Comparison of ENCODE assay signal across 8 cellular contexts in genomic region chr1:44036409-44037111, GRCh38. TPM values are rescaled to one million over a fixed set of nuclear protein-coding genes. Genes with fewer than 3 reads are reported as not detected.
DNase-seq lines count a peak whose midpoint lies in the region; ATAC-seq and TF ChIP-seq lines count a peak whose summit lies in the region.

No MANE protein-coding gene starts in this region.

- H3K4me2 ChIP-seq in KMS-11 = no peak overlapping the region

- ATAC-seq in RWPE2 (ENCODE audit: low read depth) (peak; percentile 57), GM19452 (IDR thresholded peaks at IDR 0.05; ENCODE audit: unreplicated experiment) (no peak)

- DNase-seq in DMS153 (lab: John Stamatoyannopoulos, UW) (peak; percentile 76), RWPE2 (ENCODE audit: low spot score) (no peak), fibroblast of the conjunctiva (ENCODE audit: low read depth) (peak; percentile 51), nucleus accumbens (lab: John Stamatoyannopoulos, UW) (peak in 48 of 56 donors; percentile 23 to 87 (median 64)), tibial nerve (ENCODE audit: low spot score in 2 of 2) (peak; percentile 32 to 65)
- DNase-seq in activated T-helper 2 cell treated with anti-CD3 and anti-CD28 coated beads, Interferon-gamma antibody, Interleukin-2, Interleukin-4, amounts not matched to agents 10 μg/mL and 5 μg/mL and 100 μg/mL, durations not matched to agents 14 hours and 24 hours and 36 hours (ENCODE audit: low spot score) = peak; percentile 36

- H3K9me3 ChIP-seq in RWPE2 (ENCODE audit: severe bottlenecking) (no peaks in the 10 kb centered on the region), tibial nerve (no peaks in the 10 kb centered on the region)

- WGBS in tibial nerve, 2 donors = 14 to 15% methylated on average over 6 of the region's 6 CpGs

- H3K27me3 ChIP-seq in KMS-11 (ENCODE audit: insufficient read depth, low read depth) = no peaks in the 10 kb centered on the region
- H3K27me3 ChIP-seq in RWPE2 (ENCODE audit: insufficient read depth, poor library complexity, severe bottlenecking) = no peaks in the 10 kb centered on the region
- H3K27me3 ChIP-seq in tibial nerve = no peaks in the 10 kb centered on the region

- no peaks in the 10 kb centered on the region for H3K36me3 Mint-ChIP-seq in activated T-helper 2 cell treated with anti-CD3 and anti-CD28 coated beads, Interferon-gamma antibody, Interleukin-2, Interleukin-4, amounts not matched to agents 10 μg/mL and 5 μg/mL and 100 μg/mL, durations not matched to agents 14 hours and 24 hours and 36 hours (ENCODE audit: low read depth)

- H3K27ac Mint-ChIP-seq in activated T-helper 2 cell treated with anti-CD3 and anti-CD28 coated beads, Interferon-gamma antibody, Interleukin-2, Interleukin-4, amounts not matched to agents 10 μg/mL and 5 μg/mL and 100 μg/mL, durations not matched to agents 14 hours and 24 hours and 36 hours = no peak overlapping the region

- no peak overlapping the region for H3K4me3 ChIP-seq in KMS-11 (IDR thresholded peaks at IDR 0.05; ENCODE audit: insufficient read depth, low read depth, low read length)
- no peak overlapping the region for H3K4me3 ChIP-seq in RWPE2 (ENCODE audit: severe bottlenecking)
- no peak overlapping the region for H3K4me3 ChIP-seq in tibial nerve

- H3K27ac ChIP-seq in KMS-11 (no peak overlapping the region), RWPE2 (ENCODE audit: poor library complexity, severe bottlenecking) (peak overlapping the region; percentile 7), tibial nerve (peak overlapping the region; percentile 1 to 73 (median 48))

- no peak for TF ChIP-seq POLR2A in tibial nerve (IDR thresholded peaks at IDR 0.05)

- intact Hi-C loops in activated T-helper 2 cell treated with anti-CD3 and anti-CD28 coated beads, Interferon-gamma antibody, Interleukin-2, Interleukin-4, amounts not matched to agents 10 μg/mL and 5 μg/mL and 100 μg/mL, durations not matched to agents 14 hours and 24 hours and 36 hours (cut with micrococcal nuclease) = loop anchor here (1.0 to 10.0 kb wide), 3 partner anchors 31 to 509 kb away; partner anchors contain the start of gene IPO13

- peak overlapping the region; percentile 31; the same call in 1 of the 2 replicates for H2AFZ ChIP-seq in KMS-11 (ENCODE audit: low read depth)

- no peaks in the 10 kb centered on the region for H4K20me1 ChIP-seq in KMS-11 (ENCODE audit: insufficient read depth)

- peaks cover 7% of the 10 kb centered on the region for H3K27me3 Mint-ChIP-seq in activated T-helper 2 cell treated with anti-CD3 and anti-CD28 coated beads, Interferon-gamma antibody, Interleukin-2, Interleukin-4, amounts not matched to agents 10 μg/mL and 5 μg/mL and 100 μg/mL, durations not matched to agents 14 hours and 24 hours and 36 hours (ENCODE audit: low read depth)

- peak in 1 of 2 donors; percentile 18 for TF ChIP-seq EP300 in tibial nerve (IDR thresholded peaks at IDR 0.05)

- H3K36me3 ChIP-seq in KMS-11 (ENCODE audit: insufficient read depth) (no peaks in the 10 kb centered on the region), RWPE2 (ENCODE audit: low read depth) (no peaks in the 10 kb centered on the region), tibial nerve (no peaks in the 10 kb centered on the region)

- no peaks in the 10 kb centered on the region for H3K79me2 ChIP-seq in KMS-11 (ENCODE audit: insufficient read depth, low read depth)

- H3K9me3 Mint-ChIP-seq in activated T-helper 2 cell treated with anti-CD3 and anti-CD28 coated beads, Interferon-gamma antibody, Interleukin-2, Interleukin-4, amounts not matched to agents 10 μg/mL and 5 μg/mL and 100 μg/mL, durations not matched to agents 14 hours and 24 hours and 36 hours = no peaks in the 10 kb centered on the region

- TF ChIP-seq CTCF in KMS-11 (conservative IDR thresholded peaks at IDR 0.05; ENCODE audit: low read depth, low read length) = peak; percentile 87
- peak; percentile 90 for TF ChIP-seq CTCF in RWPE2 (IDR thresholded peaks at IDR 0.05; ENCODE audit: poor library complexity, severe bottlenecking)
- peak; percentile 72 to 84 (median 79) for TF ChIP-seq CTCF in tibial nerve (IDR thresholded peaks at IDR 0.05)

- no peak overlapping the region for H3K9ac ChIP-seq in KMS-11

- peaks cover 11% of the 10 kb centered on the region for H3K4me1 Mint-ChIP-seq in activated T-helper 2 cell treated with anti-CD3 and anti-CD28 coated beads, Interferon-gamma antibody, Interleukin-2, Interleukin-4, amounts not matched to agents 10 μg/mL and 5 μg/mL and 100 μg/mL, durations not matched to agents 14 hours and 24 hours and 36 hours (ENCODE audit: low read depth)

- H3K4me1 ChIP-seq in KMS-11 (ENCODE audit: low read depth, poor library complexity, severe bottlenecking) (peaks cover 20% of the 10 kb centered on the region), RWPE2 (ENCODE audit: insufficient read depth, poor library complexity, severe bottlenecking) (peaks cover 28% of the 10 kb centered on the region), tibial nerve (peaks cover 0 to 35% (median 11%) of the 10 kb centered on the region in 4 donors)

- H3K4me3 Mint-ChIP-seq in activated T-helper 2 cell treated with anti-CD3 and anti-CD28 coated beads, Interferon-gamma antibody, Interleukin-2, Interleukin-4, amounts not matched to agents 10 μg/mL and 5 μg/mL and 100 μg/mL, durations not matched to agents 14 hours and 24 hours and 36 hours (ENCODE audit: low read depth) = no peak overlapping the region

RNA-seq across cellular contexts. Expression of gene SLC6A9, which starts 5.3 kb away (rescaled TPM):
- 2.1 and 3.2 TPM in 2 replicates for total RNA-seq in activated T-helper 2 cell treated with anti-CD3 and anti-CD28 coated beads, Interferon-gamma antibody, Interleukin-2, Interleukin-4, amounts not matched to agents 10 μg/mL and 5 μg/mL and 100 μg/mL, durations not matched to agents 14 hours and 24 hours and 36 hours
- 1 to 10 TPM in 1 of 4 donors, under 1 TPM in 3; 0.42 to 1.8 (median 0.83) TPM for total RNA-seq in tibial nerve

RNA-seq across cellular contexts. Expression of gene CCDC24, which starts 45.2 kb away (rescaled TPM):
- 2.1 and 2.3 TPM in 2 replicates for total RNA-seq in activated T-helper 2 cell treated with anti-CD3 and anti-CD28 coated beads, Interferon-gamma antibody, Interleukin-2, Interleukin-4, amounts not matched to agents 10 μg/mL and 5 μg/mL and 100 μg/mL, durations not matched to agents 14 hours and 24 hours and 36 hours
- 10 to 100 TPM in 1 of 4 donors, 1 to 10 TPM in 3; 5.4 to 18.8 (median 8.9) TPM for total RNA-seq in tibial nerve

RNA-seq across cellular contexts. Expression of gene B4GALT2, which starts 57.5 kb away (rescaled TPM):
- 53.9 and 57.7 TPM in 2 replicates for total RNA-seq in activated T-helper 2 cell treated with anti-CD3 and anti-CD28 coated beads, Interferon-gamma antibody, Interleukin-2, Interleukin-4, amounts not matched to agents 10 μg/mL and 5 μg/mL and 100 μg/mL, durations not matched to agents 14 hours and 24 hours and 36 hours
- total RNA-seq in tibial nerve = 10 to 100 TPM; 15.5 to 49.8 (median 21.1) TPM
